8 cellular contexts compared by ENCODE assay signal in genomic region chr4:173505924-173506779, GRCh38. TPM values are rescaled to one million over a fixed set of nuclear protein-coding genes. Genes with fewer than 3 reads are reported as not detected.
DNase-seq lines count a peak whose midpoint lies in the region; ATAC-seq and TF ChIP-seq lines count a peak whose summit lies in the region.

No MANE protein-coding gene starts in this region.

- intact Hi-C loops in left lung (cut with DNase I) = no loop called here

- H3K27ac ChIP-seq in Peyer's patch (no peak overlapping the region), left lung (no peak overlapping the region), suprapubic skin (no peak overlapping the region)

- H3K9me3 Mint-ChIP-seq in chondrocyte (ENCODE audit: low read depth) = peaks cover 2% of the 10 kb centered on the region

- peak overlapping the region in 2 of 4 donors; percentile 4 to 20 for H3K4me3 ChIP-seq in Peyer's patch
- no peak overlapping the region for H3K4me3 ChIP-seq in left lung
- peak overlapping the region; percentile 31 for H3K4me3 ChIP-seq in suprapubic skin

- H3K27me3 ChIP-seq in Peyer's patch (peaks cover 0 to 22% of the 10 kb centered on the region in 2 donors), left lung (peaks cover 99 to 100% of the 10 kb centered on the region in 2 donors), suprapubic skin (peaks cover 97% of the 10 kb centered on the region)

- H3K36me3 ChIP-seq in Peyer's patch (no peaks in the 10 kb centered on the region), left lung (no peaks in the 10 kb centered on the region), suprapubic skin (no peaks in the 10 kb centered on the region)

- H3K4me3 Mint-ChIP-seq in chondrocyte (ENCODE audit: unreplicated experiment) = peak overlapping the region; percentile 60

- TF ChIP-seq CTCF in Peyer's patch (IDR thresholded peaks at IDR 0.05) (peak in 4 of 6 experiments; percentile 35 to 60 (median 52)), chondrocyte (IDR thresholded peaks at IDR 0.05) (peak; percentile 79), left lung (IDR thresholded peaks at IDR 0.05) (peak; percentile 50 to 55), suprapubic skin (IDR thresholded peaks at IDR 0.05) (peak; percentile 34 to 59)

- no peak overlapping the region for H3K27ac Mint-ChIP-seq in chondrocyte (ENCODE audit: unreplicated experiment)

- H3K9me3 ChIP-seq in Peyer's patch = peaks cover 0 to 5% (median 0%) of the 10 kb centered on the region in 4 donors
- H3K9me3 ChIP-seq in left lung = no peaks in the 10 kb centered on the region
- no peaks in the 10 kb centered on the region for H3K9me3 ChIP-seq in suprapubic skin

- no peak for TF ChIP-seq EP300 in suprapubic skin (IDR thresholded peaks at IDR 0.05)

- peaks cover 78% of the 10 kb centered on the region for H3K27me3 Mint-ChIP-seq in chondrocyte (ENCODE audit: low read depth)

- H3K4me1 ChIP-seq in Peyer's patch (peaks cover 0 to 24% (median 2%) of the 10 kb centered on the region in 4 donors), left lung (peaks cover 0 to 13% of the 10 kb centered on the region in 2 donors), suprapubic skin (peaks cover 16% of the 10 kb centered on the region)

- no peak for TF ChIP-seq POLR2A in Peyer's patch (IDR thresholded peaks at IDR 0.05)
- TF ChIP-seq POLR2A in suprapubic skin (IDR thresholded peaks at IDR 0.05) = no peak

- DNase-seq in activated T-cell treated with anti-CD3 and anti-CD28 coated beads for 4 hours = peak; percentile 25
- no peak for DNase-seq in activated T-cell treated with anti-CD3 and anti-CD28 coated beads, Interleukin-2, amount 50 U/mL, for 1 hour
- DNase-seq in HK-2 (ENCODE audit: unreplicated experiment) = peak; percentile 58
- DNase-seq in Peyer's patch = no peak
- DNase-seq in chondrocyte (ENCODE audit: low spot score) = no peak
- peak in 1 of 2 donors; percentile 78 for DNase-seq in left lung
- DNase-seq in suprapubic skin (ENCODE audit: low spot score in 2 of 2) = peak in 1 of 2 donors; percentile 81

- peaks cover 14% of the 10 kb centered on the region for H3K36me3 Mint-ChIP-seq in chondrocyte (ENCODE audit: low read depth)

- peak; percentile 79 for ATAC-seq in GM21528 (IDR thresholded peaks at IDR 0.05; ENCODE audit: low FRiP score, unreplicated experiment)
- ATAC-seq in left lung = peak; percentile 87

- H3K4me1 Mint-ChIP-seq in chondrocyte (ENCODE audit: low read depth) = peaks cover 13% of the 10 kb centered on the region

- 39% methylated on average over 15 of the region's 20 CpGs for WGBS in suprapubic skin

RNA-seq across cellular contexts. Expression of gene HAND2, which starts 23.9 kb away (rescaled TPM):
- total RNA-seq in Peyer's patch (10 to 100 TPM in 1 of 4 donors, 1 to 10 TPM in 2, not detected in 1; 4.9 to 40.4 (median 9.1) TPM), chondrocyte (not detected in 3 replicates), left lung (not detected), suprapubic skin (1 to 10 TPM in 3 of 4 donors, under 1 TPM in 1; 0.96 to 5.0 (median 3.3) TPM)

Comparison
In these comparisons a context has a peak if more than half of its experiments do, and no peak if none do; other contexts are left out.
1. DNase-seq: peak in activated T-cell treated with anti-CD3 and anti-CD28 coated beads for 4 hours (single experiment) and HK-2 (single experiment); none in activated T-cell treated with anti-CD3 and anti-CD28 coated beads, Interleukin-2, amount 50 U/mL, for 1 hour (single experiment), Peyer's patch (0 of 3) and chondrocyte (single experiment).
2. Peak in every context shown above with its lines, with median percentiles within 50 percentile points of each other: CTCF ChIP-seq.